Comparison of ENCODE assay signal across 10 cellular contexts in the genomic region with DNA sequence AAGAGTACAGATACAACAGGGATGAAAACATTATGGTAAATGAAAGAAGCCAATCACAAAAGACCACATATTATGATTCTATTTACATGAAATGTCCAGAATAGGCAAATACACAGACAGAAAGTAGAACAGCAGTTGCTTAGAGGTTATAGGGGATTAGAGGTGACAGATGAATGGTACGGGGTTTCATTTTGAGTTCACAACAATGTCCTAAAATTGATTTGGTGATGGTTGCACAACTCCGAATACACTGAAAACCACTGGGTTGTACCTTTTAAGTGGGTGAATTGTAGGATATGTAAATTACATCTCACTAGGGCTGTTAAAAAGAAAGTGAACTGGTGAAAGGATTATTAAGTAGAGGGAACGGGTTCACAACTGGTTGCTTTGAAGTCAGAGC.
DNase-seq lines count a peak whose midpoint lies in the region; ATAC-seq and TF ChIP-seq lines count a peak whose summit lies in the region.
"Had no signal": no experiment of that assay in that cellular context is flagged by ENCODE, and none has a peak within 500 bp of the region (broad histone marks: within the 10 kb centered on the region; RNA-seq: fewer than 3 reads in every experiment).

No MANE protein-coding gene starts in this region.

- DNase-seq in GM13977 (ENCODE audit: low spot score) (peak; percentile 28), suprapubic skin (ENCODE audit: low spot score in 2 of 2) (no peak), PC-3 (no peak), HK-2 (ENCODE audit: unreplicated experiment) (no peak), smooth muscle cell (lab: John Stamatoyannopoulos, UW; ENCODE audit: unreplicated experiment) (no peak)
- DNase-seq: CD4-positive, alpha-beta T cell; foreskin keratinocyte had no signal

- intact Hi-C loops in PC-3 (cut with micrococcal nuclease), result no loop called here

- in situ Hi-C loops in GM13977 (cut with MboI; ENCODE audit: low pct_unique_long_range_greater_than_20kb, low sequenced_read_pairs, unreplicated experiment), result no loop called here

- CTCF ChIA-PET in PC-3 (lab: Charles Lee), result no interaction called here

- POLR2A ChIA-PET in PC-3 (lab: Charles Lee; ENCODE audit: unreplicated experiment), result no interaction called here

- H3K9ac ChIP-seq in PC-3 (ENCODE audit: low read length) (no peak overlapping the region), smooth muscle cell (ENCODE audit: low read depth) (no peak overlapping the region)

- H3K9me2 ChIP-seq in PC-3 (replicated peaks; ENCODE audit: low read length), result no peaks in the 10 kb centered on the region

- H3F3A ChIP-seq in PC-3 (ENCODE audit: low read length, unreplicated experiment) (no peaks in the 10 kb centered on the region), smooth muscle cell (ENCODE audit: low read depth) (no peaks in the 10 kb centered on the region)

- H3K36me3 ChIP-seq in suprapubic skin, result peaks cover 14% of the 10 kb centered on the region
- H3K36me3 ChIP-seq in PC-3 (ENCODE audit: low read depth, low read length), result peaks cover 32% of the 10 kb centered on the region
- H3K36me3 ChIP-seq in smooth muscle cell (ENCODE audit: low read depth), result peaks cover 5% of the 10 kb centered on the region

- H3K4me3 ChIP-seq in suprapubic skin (no peak overlapping the region), PC-3 (ENCODE audit: low read length) (no peak overlapping the region), smooth muscle cell (no peak overlapping the region)

- no TSS peak for BruUV-seq in PC-3 (replicated peaks; lab: Mats Ljungman, UMichigan)

- no peak for TF ChIP-seq EP300 in suprapubic skin (IDR thresholded peaks at IDR 0.05)

- peaks cover 14% of the 10 kb centered on the region for H3K4me1 ChIP-seq in suprapubic skin
- H3K4me1 ChIP-seq in PC-3 (ENCODE audit: insufficient read depth, low read length), result no peaks in the 10 kb centered on the region
- H3K4me1 ChIP-seq in smooth muscle cell (ENCODE audit: low read depth), result peaks cover 3% of the 10 kb centered on the region

- no peak for TF ChIP-seq CTCF in GM13977 (IDR thresholded peaks at IDR 0.05; ENCODE audit: extremely low read depth, insufficient read depth, missing control alignments)
- no peak for TF ChIP-seq CTCF in suprapubic skin (IDR thresholded peaks at IDR 0.05)
- TF ChIP-seq CTCF in PC-3 (conservative IDR thresholded peaks at IDR 0.05; ENCODE audit: low read depth, low read length), result no peak
- TF ChIP-seq CTCF in smooth muscle cell (IDR thresholded peaks at IDR 0.05; ENCODE audit: borderline replicate concordance, insufficient read depth, poor library complexity, severe bottlenecking), result no peak

- H3K79me2 ChIP-seq in PC-3 (ENCODE audit: low read length) (0 out of 2 replicates have a peak, but pooled peaks cover 4% of the 10 kb centered on the region), smooth muscle cell (ENCODE audit: low read depth) (peaks cover 16% of the 10 kb centered on the region)

- WGBS in suprapubic skin, result 93% methylated on average over 3 of the region's 3 CpGs
- whole genome bisulfite sequencing in smooth muscle cell (ENCODE audit: low lambda C conversion rate), result 97% methylated on average over 3 of the region's 3 CpGs

- ATAC-seq in GM19025 (IDR thresholded peaks at IDR 0.05; ENCODE audit: low read depth, unreplicated experiment) (peak; percentile 84), HG02623 (IDR thresholded peaks at IDR 0.05; ENCODE audit: unreplicated experiment) (peak; percentile 67), HG03439 (IDR thresholded peaks at IDR 0.05; ENCODE audit: unreplicated experiment) (peak; percentile 67), PC-3 (no peak)
- ATAC-seq: foreskin keratinocyte had no signal

- H3K27ac ChIP-seq in suprapubic skin, result no peak overlapping the region
- no peak overlapping the region for H3K27ac ChIP-seq in PC-3 (ENCODE audit: low read length)
- H3K27ac ChIP-seq in smooth muscle cell (ENCODE audit: low read depth), result no peak overlapping the region
- H3K27ac ChIP-seq: foreskin keratinocyte had no signal

- H3K9me3 ChIP-seq in suprapubic skin, result no peaks in the 10 kb centered on the region
- no peaks in the 10 kb centered on the region for H3K9me3 ChIP-seq in PC-3 (ENCODE audit: low read length)
- H3K9me3 ChIP-seq in smooth muscle cell (replicated peaks; ENCODE audit: low read depth), result no peaks in the 10 kb centered on the region

- no peak overlapping the region for H3K4me2 ChIP-seq in PC-3 (ENCODE audit: low read length)
- no peak overlapping the region for H3K4me2 ChIP-seq in smooth muscle cell

- H4K20me1 ChIP-seq in PC-3 (ENCODE audit: low read length) (no peaks in the 10 kb centered on the region), smooth muscle cell (ENCODE audit: low read depth) (peaks cover 94% of the 10 kb centered on the region)

- H2AFZ ChIP-seq in PC-3 (ENCODE audit: low read length) (no peak overlapping the region), smooth muscle cell (ENCODE audit: low read depth) (no peak overlapping the region)

- H3K27me3 ChIP-seq in suprapubic skin, result no peaks in the 10 kb centered on the region
- H3K27me3 ChIP-seq in PC-3 (ENCODE audit: low read length), result no peaks in the 10 kb centered on the region
- no peaks in the 10 kb centered on the region for H3K27me3 ChIP-seq in smooth muscle cell (ENCODE audit: low read depth)
- H3K27me3 ChIP-seq: foreskin keratinocyte had no signal

- TF ChIP-seq POLR2A in suprapubic skin (IDR thresholded peaks at IDR 0.05), result no peak
